ENCODE assay signal across 8 cellular contexts in genomic region chr2:237674731-237675276, GRCh38. TPM values are rescaled to one million over a fixed set of nuclear protein-coding genes. Genes with fewer than 3 reads are reported as not detected.
DNase-seq lines count a peak whose midpoint lies in the region; ATAC-seq, FAIRE-seq and TF ChIP-seq lines count a peak whose summit lies in the region.

No MANE protein-coding gene starts in this region.

- no peak for TF ChIP-seq POLR2A in GM12892 (IDR thresholded peaks at IDR 0.05; ENCODE audit: low read depth, low read length)
- peak; percentile 13 for TF ChIP-seq POLR2A in right lobe of liver (IDR thresholded peaks at IDR 0.05)

- peak overlapping the region; percentile 70 to 84 (median 82) for H3K27ac ChIP-seq in right lobe of liver

- no peaks in the 10 kb centered on the region for H3K27me3 ChIP-seq in right lobe of liver

- peak overlapping the region; percentile 56 for H3K4me3 Mint-ChIP-seq in chondrocyte (ENCODE audit: unreplicated experiment)

- peaks cover 0 to 43% (median 21%) of the 10 kb centered on the region in 4 donors for H3K4me1 ChIP-seq in right lobe of liver

- H3K36me3 Mint-ChIP-seq in chondrocyte (ENCODE audit: low read depth) = peaks cover 2% of the 10 kb centered on the region

- WGBS in right lobe of liver (ENCODE audit: insufficient coverage, low coverage, low lambda C conversion rate, missing lambda C conversion rate) = 27% methylated on average over 6 of the region's 17 CpGs

- peaks cover 61% of the 10 kb centered on the region for H3K4me1 Mint-ChIP-seq in chondrocyte (ENCODE audit: low read depth)

- no peaks in the 10 kb centered on the region for H3K9me3 ChIP-seq in right lobe of liver

- H3K36me3 ChIP-seq in right lobe of liver = no peaks in the 10 kb centered on the region

- H3K27ac Mint-ChIP-seq in chondrocyte (ENCODE audit: unreplicated experiment) = peak overlapping the region; percentile 97

- no peak for TF ChIP-seq CTCF in chondrocyte (IDR thresholded peaks at IDR 0.05)
- peak in 1 of 4 donors; percentile 22 for TF ChIP-seq CTCF in right lobe of liver (IDR thresholded peaks at IDR 0.05)

- intact Hi-C loops in right lobe of liver (cut with DNase I) = no loop called here

- H3K4me3 ChIP-seq in right lobe of liver = peak overlapping the region in 1 of 3 donors; percentile 1

- FAIRE-seq in GM12892 (lab: Jason Lieb, UNC) = peak; percentile 95

- no peaks in the 10 kb centered on the region for H3K27me3 Mint-ChIP-seq in chondrocyte (ENCODE audit: low read depth)

- DNase-seq in GM12892 (ENCODE audit: insufficient read length) (peak; percentile 61), NCI-H1092 treated with DMSO at 0.1 percent for 48 hours (lab: John Stamatoyannopoulos, UW) (peak; percentile 37), chondrocyte (ENCODE audit: low spot score) (peak; percentile 91), right lobe of liver (peak; percentile 89 to 96 (median 89)), cerebellar cortex (ENCODE audit: low spot score) (no peak)
- DNase-seq in activated CD4-positive, CD25-positive, alpha-beta regulatory T cell (lab: John Stamatoyannopoulos, UW) = peak in 3 of 4 experiments; percentile 39 to 73 (median 67)
- peak; percentile 48 to 67 for DNase-seq in stimulated activated CD4-positive, alpha-beta T cell treated with anti-CD3 and anti-CD28 coated beads, Interleukin-4, amount 100 ng/mL, for 48 hours (ENCODE audit: low read depth in 2 of 2)

- H3K9me3 Mint-ChIP-seq in chondrocyte (ENCODE audit: low read depth) = no peaks in the 10 kb centered on the region

- ATAC-seq in HG02610 (IDR thresholded peaks at IDR 0.05; ENCODE audit: unreplicated experiment) (peak; percentile 77), right lobe of liver (peak; percentile 89 to 96 (median 92))

RNA-seq across cellular contexts. Expression of gene LRRFIP1, which starts 47.4 kb away (rescaled TPM):
- polyA plus RNA-seq in GM12892 (2012; ENCODE audit: missing spikeins) = 80.1 TPM
- total RNA-seq in chondrocyte (84.7 to 97.5 TPM (median 91.5 TPM) in 3 replicates), right lobe of liver (10 to 100 TPM; 29.4 to 56.3 (median 49.7) TPM)
